ENCODE assay signal across 19 cellular contexts in the genomic region with DNA sequence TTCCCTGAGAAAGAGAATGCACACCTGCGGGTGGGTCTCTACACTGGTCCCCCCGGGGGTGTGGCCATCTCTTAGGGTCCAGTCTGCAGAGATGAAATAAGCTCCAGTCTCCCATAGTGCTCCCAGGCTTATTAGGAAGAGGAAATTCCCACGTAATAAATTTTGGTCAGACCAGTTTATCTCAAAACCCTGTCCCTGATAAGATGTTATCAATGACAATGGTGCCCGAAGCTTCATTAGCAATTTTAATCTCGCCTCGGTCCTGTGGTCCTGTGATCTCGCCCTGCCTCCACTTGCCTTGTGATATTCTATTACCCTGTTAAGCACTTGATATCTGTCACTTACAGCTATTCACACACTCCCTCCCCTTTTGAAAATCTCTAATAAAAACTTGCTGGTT. TPM values are rescaled to one million over a fixed set of nuclear protein-coding genes. Genes with fewer than 3 reads are reported as not detected.
DNase-seq lines count a peak whose midpoint lies in the region; ATAC-seq and TF ChIP-seq lines count a peak whose summit lies in the region.
"Had no signal": no experiment of that assay in that cellular context is flagged by ENCODE, and none has a peak within 500 bp of the region (broad histone marks: within the 10 kb centered on the region; RNA-seq: fewer than 3 reads in every experiment).

No MANE protein-coding gene starts in this region.

- no peak overlapping the region for H4K91ac ChIP-seq in H9 (ENCODE audit: insufficient read length, low read depth, low read length)

- H3K9me3 ChIP-seq in H9 (ENCODE audit: control insufficient read depth, low read depth, low read length) (no peaks in the 10 kb centered on the region), iPS-18a (ENCODE audit: control insufficient read depth, low read depth, low read length) (no peaks in the 10 kb centered on the region)
- H3K9me3 ChIP-seq: BLaER1 had no signal

- no peak overlapping the region for H2BK12ac ChIP-seq in H9 (ENCODE audit: insufficient read length, low read depth, low read length)

- H3K4ac ChIP-seq in H9 (ENCODE audit: low read depth, low read length) = no peak overlapping the region

- H4K8ac ChIP-seq in H9 (replicated peaks; ENCODE audit: insufficient read length, low read depth, low read length) = no peak overlapping the region

- no peaks in the 10 kb centered on the region for H3K79me1 ChIP-seq in H9 (ENCODE audit: insufficient read depth, low read depth, low read length, poor library complexity, severe bottlenecking)

- H3K23ac ChIP-seq in H9 (ENCODE audit: insufficient read length, low read depth, low read length) = no peak overlapping the region

- H4K5ac ChIP-seq in H9 (ENCODE audit: insufficient read length, low read depth, low read length) = no peak overlapping the region

- no peaks in the 10 kb centered on the region for H3K36me3 ChIP-seq in iPS-18a (ENCODE audit: control insufficient read depth, low read depth, low read length)
- H3K36me3 ChIP-seq: BLaER1 had no signal

- CTCF ChIA-PET in WTC11 (lab: Charles Lee) = no interaction called here

- H3K14ac ChIP-seq in H9 (ENCODE audit: insufficient read depth, low read length) = no peak overlapping the region

- no peaks in the 10 kb centered on the region for H3K27me3 ChIP-seq in H9 (ENCODE audit: insufficient read depth, low read length)
- H3K27me3 ChIP-seq in iPS-18a (ENCODE audit: control insufficient read depth, insufficient read depth, low read length) = no peaks in the 10 kb centered on the region
- H3K27me3 ChIP-seq: BLaER1 had no signal

- no peak overlapping the region for H3K9ac ChIP-seq in H9 (ENCODE audit: extremely low read depth, insufficient read length, low read length)
- H3K9ac ChIP-seq in iPS-18a (ENCODE audit: low read length) = no peak overlapping the region
- H3K9ac ChIP-seq: BLaER1 had no signal

- H3K18ac ChIP-seq in H9 (ENCODE audit: insufficient read length, low read depth, low read length) = no peak overlapping the region

- H3K4me1 Mint-ChIP-seq in H9 = peaks cover 19% of the 10 kb centered on the region in 2 experiments
- H3K4me1 Mint-ChIP-seq in WTC11 = peaks cover 34% of the 10 kb centered on the region
- H3K4me1 Mint-ChIP-seq: CD14-positive monocyte had no signal

- TF ChIP-seq CTCF in H9 (conservative IDR thresholded peaks at IDR 0.05) (no peak), WTC11 (IDR thresholded peaks at IDR 0.05) (no peak)

- H3K56ac ChIP-seq in H9 (ENCODE audit: insufficient read length, low read depth, low read length) = no peak overlapping the region

- H2BK20ac ChIP-seq in H9 (ENCODE audit: low read depth, low read length, poor library complexity, severe bottlenecking) = no peak overlapping the region

- H3K79me2 ChIP-seq in H9 (ENCODE audit: insufficient read depth, low read length) = no peaks in the 10 kb centered on the region

- no peaks in the 10 kb centered on the region for H4K20me1 ChIP-seq in H9 (ENCODE audit: control insufficient read depth, insufficient read depth, insufficient read length)
- H4K20me1 ChIP-seq: BLaER1 had no signal

- no peaks in the 10 kb centered on the region for H3K27me3 Mint-ChIP-seq in H9 (ENCODE audit: low read depth)
- H3K27me3 Mint-ChIP-seq in WTC11 (ENCODE audit: low read depth) = no peaks in the 10 kb centered on the region; the same call in 1 of the 2 replicates

- H3K27ac Mint-ChIP-seq in H9 (peak overlapping the region in 1 of 3 experiments; percentile 28; a peak in 1 of 7 replicates), WTC11 (no peak overlapping the region)
- H3K27ac Mint-ChIP-seq: CD14-positive monocyte; CD4-positive, alpha-beta memory T cell; HFFc6 had no signal

- H3K4me2 ChIP-seq in H9 (ENCODE audit: insufficient read depth, insufficient read length, low read length) = peak overlapping the region; percentile 62
- H3K4me2 ChIP-seq: BLaER1 had no signal

- POLR2A ChIA-PET in WTC11 (lab: Charles Lee) = no interaction called here

- peak overlapping the region; percentile 37 for H3K4me3 ChIP-seq in iPS-18a (ENCODE audit: low read length)
- H3K4me3 ChIP-seq: BLaER1, GM12878, K562 had no signal

- H3T11ph ChIP-seq in H9 (ENCODE audit: low read length) = no peak overlapping the region

- H3K4me3 Mint-ChIP-seq in H9 (peak overlapping the region; percentile 39 to 65), WTC11 (peak overlapping the region; percentile 46)
- H3K4me3 Mint-ChIP-seq: CD14-positive monocyte; CD4-positive, alpha-beta memory T cell; HFFc6 had no signal

- no peaks in the 10 kb centered on the region for H3K36me3 Mint-ChIP-seq in H9 (ENCODE audit: insufficient read depth in 1 of 3, low read depth in 3 of 3)
- peaks cover 19% of the 10 kb centered on the region for H3K36me3 Mint-ChIP-seq in WTC11
- H3K36me3 Mint-ChIP-seq: CD14-positive monocyte; CD4-positive, alpha-beta memory T cell had no signal

- H2BK5ac ChIP-seq in H9 (ENCODE audit: insufficient read length, low read length) = no peak overlapping the region

- H3K9me3 Mint-ChIP-seq in H9 (no peaks in the 10 kb centered on the region), WTC11 (peaks cover 22% of the 10 kb centered on the region)

- H2AFZ ChIP-seq in H9 (ENCODE audit: low read length) = no peak overlapping the region

- ATAC-seq in WTC11 (no peak), HG03342 (IDR thresholded peaks at IDR 0.05; ENCODE audit: unreplicated experiment) (no peak), HG02885 (IDR thresholded peaks at IDR 0.05; ENCODE audit: poor library complexity, unreplicated experiment) (no peak)
- ATAC-seq: GM12878, HCT116, K562 had no signal

- no peaks in the 10 kb centered on the region; the same call in 1 of the 2 replicates for H3K4me1 ChIP-seq in H9 (ENCODE audit: insufficient read depth, low read length)
- peaks cover 5% of the 10 kb centered on the region for H3K4me1 ChIP-seq in iPS-18a (ENCODE audit: control insufficient read depth, low read depth, low read length)
- H3K4me1 ChIP-seq: BLaER1 had no signal

- H2BK120ac ChIP-seq in H9 (ENCODE audit: low read depth, low read length, poor library complexity, severe bottlenecking) = no peak overlapping the region

- H3K23me2 ChIP-seq in H9 (ENCODE audit: insufficient read length, low read depth, low read length, poor library complexity, severe bottlenecking) = no peaks in the 10 kb centered on the region

- H2AK5ac ChIP-seq in H9 (ENCODE audit: insufficient read length, low read length) = no peak overlapping the region

- no CpG with 5 or more reads among the region's 7 CpGs for WGBS in H9 (ENCODE audit: extremely low coverage, insufficient read length, low lambda C conversion rate)

- H2BK15ac ChIP-seq in H9 (ENCODE audit: low read depth, low read length) = no peak overlapping the region

- DNase-seq in H9 (peak; percentile 27), WTC11 (ENCODE audit: low spot score) (no peak), DMS 273 treated with DMSO at 0.1 percent for 48 hours (lab: John Stamatoyannopoulos, UW) (no peak), NCI-H1436 (lab: John Stamatoyannopoulos, UW) (no peak)
- DNase-seq: 8988T; CD4-positive, alpha-beta memory T cell; DMS79 treated with DMSO at 0.1 percent for 48 hours; HFFc6; IMR-90 had no signal

- H3K27ac ChIP-seq in H9 (ENCODE audit: insufficient read length, low read depth, low read length) (no peak overlapping the region), iPS-18a (ENCODE audit: low read length) (no peak overlapping the region)
- H3K27ac ChIP-seq: BLaER1 had no signal

TF ChIP-seq in WTC11, 78 proteins besides CTCF, POLR2A, EP300 and RAD21 (continues in another document):
- TF ChIP-seq ZNF138 (CRISPR knock-in tag; conservative IDR thresholded peaks at IDR 0.05) (no peak), TCF7 (CRISPR knock-in tag; IDR thresholded peaks at IDR 0.05; ENCODE audit: low read depth) (no peak), ZNF281 (CRISPR knock-in tag; IDR thresholded peaks at IDR 0.05) (no peak), ZNF396 (CRISPR knock-in tag; IDR thresholded peaks at IDR 0.05; ENCODE audit: borderline replicate concordance) (no peak), JUN (CRISPR knock-in tag; IDR thresholded peaks at IDR 0.05) (no peak)

RNA-seq across cellular contexts. Expression of gene OR5H15, which starts 46.8 kb away (rescaled TPM):
- total RNA-seq in H9 (2021) (not detected in 2 replicates), WTC11 (2021) (not detected in 3 replicates)
- total RNA-seq: A673; CD4-positive, alpha-beta memory T cell; GM12878; HFFc6; HT-29; IMR-90; K562 had no signal

RNA-seq across cellular contexts. Expression of gene OR5H6, which starts 50.8 kb away (rescaled TPM):
- total RNA-seq in H9 (2021) (not detected in 2 replicates), WTC11 (2021) (not detected in 3 replicates)
- total RNA-seq: A673; CD4-positive, alpha-beta memory T cell; GM12878; HFFc6; HT-29; IMR-90; K562 had no signal
